ENCODE assay signal across 7 cellular contexts in the genomic region with DNA sequence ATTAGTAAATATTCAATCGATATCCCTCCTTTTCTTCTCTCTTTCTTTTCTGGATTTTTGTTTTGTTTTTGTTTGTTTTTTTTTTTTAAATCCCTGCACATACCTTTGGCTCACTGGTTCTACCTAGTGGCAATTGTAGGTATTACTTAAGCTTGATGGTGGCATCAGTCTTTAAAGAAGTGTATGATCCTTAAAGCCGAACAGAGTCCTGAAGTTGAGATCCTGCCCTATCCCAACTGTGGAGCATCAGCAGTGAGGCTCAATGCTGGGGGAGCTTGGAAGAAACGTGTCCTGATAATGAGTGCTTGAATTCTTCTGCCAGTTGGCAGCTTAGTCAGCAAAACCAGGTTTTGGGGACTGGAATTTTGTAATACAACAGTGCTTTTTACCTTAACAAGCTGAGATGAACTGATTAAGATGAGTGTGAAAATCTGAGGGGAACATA.
DNase-seq lines count a peak whose midpoint lies in the region; ATAC-seq, FAIRE-seq and TF ChIP-seq lines count a peak whose summit lies in the region.

No MANE protein-coding gene starts in this region.

- peak; percentile 31 for TF ChIP-seq RAD21 in neural cell (conservative IDR thresholded peaks at IDR 0.05)

- H3K4me3 ChIP-seq in H7 (ENCODE audit: insufficient read depth, low read depth, low read length): no peak overlapping the region
- H3K4me3 ChIP-seq in neural cell (ENCODE audit: low read length): no peak overlapping the region

- no peak for TF ChIP-seq EP300 in neural cell (conservative IDR thresholded peaks at IDR 0.05; ENCODE audit: poor library complexity, severe bottlenecking)

- H3K9ac ChIP-seq in neural cell (ENCODE audit: low read length): no peak overlapping the region

- peak; percentile 67 for FAIRE-seq in RCC 7860 (lab: Jason Lieb, UNC)

- H3K27me3 ChIP-seq in H7 (ENCODE audit: control insufficient read depth, insufficient read depth, low read length) (no peaks in the 10 kb centered on the region), neural cell (ENCODE audit: insufficient read depth, low read depth, low read length) (no peaks in the 10 kb centered on the region)

- H3K9me2 ChIP-seq in neural cell (ENCODE audit: insufficient read depth, low read length): no peaks in the 10 kb centered on the region

- ATAC-seq in HG02938 (IDR thresholded peaks at IDR 0.05; ENCODE audit: unreplicated experiment): no peak
- ATAC-seq in GM21619 (IDR thresholded peaks at IDR 0.05; ENCODE audit: unreplicated experiment): no peak

- TF ChIP-seq CTCF in neural cell (IDR thresholded peaks at IDR 0.05; ENCODE audit: poor library complexity, severe bottlenecking): peak; percentile 55

- peak overlapping the region; percentile 63 for H3K27ac ChIP-seq in epithelial cell of prostate
- no peak overlapping the region for H3K27ac ChIP-seq in neural cell (ENCODE audit: low read length)

- no peaks in the 10 kb centered on the region for H3K79me2 ChIP-seq in neural cell (replicated peaks; ENCODE audit: insufficient read depth, low read length)

- H3K9me3 ChIP-seq in neural cell (ENCODE audit: low read length): no peaks in the 10 kb centered on the region

- H2AFZ ChIP-seq in neural cell (ENCODE audit: low read depth, low read length): no peak overlapping the region

- DNase-seq in DMS53 treated with DMSO at 0.1 percent for 48 hours (lab: John Stamatoyannopoulos, UW; ENCODE audit: unreplicated experiment): peak; percentile 28
- peak; percentile 59 for DNase-seq in H7
- peak; percentile 31 for DNase-seq in RCC 7860 (ENCODE audit: low spot score)
- no peak for DNase-seq in epithelial cell of prostate (ENCODE audit: low read depth, low spot score)

- no peaks in the 10 kb centered on the region for H3K36me3 ChIP-seq in H7 (replicated peaks; ENCODE audit: control insufficient read depth, insufficient read depth, low read length)
- no peaks in the 10 kb centered on the region for H3K36me3 ChIP-seq in neural cell (ENCODE audit: insufficient read depth, low read length)

- no peak overlapping the region for H3K4me2 ChIP-seq in neural cell (ENCODE audit: low read length)

- no peaks in the 10 kb centered on the region for H3F3A ChIP-seq in neural cell (ENCODE audit: insufficient read depth, low read length, poor library complexity, severe bottlenecking)

- no peaks in the 10 kb centered on the region for H4K20me1 ChIP-seq in neural cell (ENCODE audit: insufficient read depth)

TF ChIP-seq in neural cell, 6 proteins besides CTCF, POLR2A, EP300 and RAD21:
- TF ChIP-seq POLR2AphosphoS5 (IDR thresholded peaks at IDR 0.05) (no peak), SMC3 (conservative IDR thresholded peaks at IDR 0.05; ENCODE audit: poor library complexity) (no peak), EZH2 (IDR thresholded peaks at IDR 0.05; ENCODE audit: borderline replicate concordance, insufficient read depth, low read length, poor library complexity, severe bottlenecking) (no peak), REST (IDR thresholded peaks at IDR 0.05; ENCODE audit: borderline replicate concordance) (no peak), TAF1 (IDR thresholded peaks at IDR 0.05; ENCODE audit: low read depth) (no peak), MXI1 (conservative IDR thresholded peaks at IDR 0.05; ENCODE audit: poor library complexity, severe bottlenecking) (no peak)
